1 cellular context compared by ENCODE assay signal in the genomic region with DNA sequence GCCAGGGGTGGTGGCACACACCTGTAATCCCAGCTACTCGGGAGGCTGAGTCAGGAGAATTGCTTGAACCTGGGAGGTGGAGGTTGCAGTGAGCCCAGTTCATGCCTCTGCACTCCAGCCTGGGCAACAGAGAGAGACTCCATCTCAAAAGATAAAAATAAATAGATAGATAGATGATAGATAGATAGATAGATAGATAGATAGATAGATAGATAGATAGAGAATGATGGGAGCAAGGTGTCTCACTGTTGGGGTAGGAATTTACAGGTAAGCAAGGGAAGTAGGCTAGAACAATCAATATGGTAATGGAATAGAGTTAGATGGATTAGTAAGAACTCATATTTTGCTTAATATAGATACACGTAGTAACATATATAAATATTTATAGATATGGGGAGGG.
A peak's percentile ranks its signal among the peaks of the same experiment; 100 is the strongest.
TF ChIP-seq lines count a peak whose summit lies in the region.

No MANE protein-coding gene starts in this region.

TF ChIP-seq in K562, 482 proteins besides CTCF, POLR2A, EP300 and RAD21 (continued from another document):
- 0 out of 2 replicates have a peak, but pooled peaks have one; percentile 35 for TF ChIP-seq ZBTB2 (IDR thresholded peaks at IDR 0.05)
